7 cellular contexts compared by ENCODE assay signal in genomic region chr5:109775130-109775529, GRCh38.
"Had no signal": no experiment of that assay in that cellular context is flagged by ENCODE, and none has a peak within 500 bp of the region (broad histone marks: within the 10 kb centered on the region; RNA-seq: fewer than 3 reads in every experiment).

No MANE protein-coding gene starts in this region.

- DNase-seq: GM23248, GOT3, H7, KG1 had no signal

- H3K4me3 Mint-ChIP-seq: IgD-negative memory B cell had no signal

- H3K9me3 Mint-ChIP-seq: IgD-negative memory B cell had no signal

- H3K27ac Mint-ChIP-seq: IgD-negative memory B cell had no signal

- H3K27me3 Mint-ChIP-seq: IgD-negative memory B cell had no signal

- ATAC-seq: HCT116, HepG2 had no signal
